In the genomic region with DNA sequence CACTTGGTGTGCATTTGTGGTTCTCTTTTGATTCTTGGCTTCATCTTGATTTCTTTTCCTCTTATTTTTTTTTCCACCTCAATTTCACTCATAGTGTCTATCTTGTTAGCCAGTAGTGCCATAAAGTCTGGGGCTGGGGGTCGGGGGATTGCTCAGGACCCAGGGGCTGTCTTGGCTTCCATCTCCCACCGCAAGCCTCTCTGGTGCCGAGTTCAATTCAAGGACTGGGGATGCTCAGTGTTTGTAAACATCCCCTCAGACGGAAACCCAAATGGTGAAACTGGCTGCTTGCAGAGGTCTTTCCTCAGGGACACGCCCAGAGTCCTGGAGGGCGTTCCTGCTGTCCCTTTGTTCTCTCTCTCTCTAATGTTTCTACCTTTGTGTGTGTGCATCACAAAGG, we compare ENCODE assay signal across 1 cellular context.
TF ChIP-seq lines count a peak whose summit lies in the region.

No MANE protein-coding gene starts in this region.

TF ChIP-seq in GM23338, 12 proteins besides CTCF, POLR2A, EP300 and RAD21 (continued from another document):
- TF ChIP-seq, protein P1, sequence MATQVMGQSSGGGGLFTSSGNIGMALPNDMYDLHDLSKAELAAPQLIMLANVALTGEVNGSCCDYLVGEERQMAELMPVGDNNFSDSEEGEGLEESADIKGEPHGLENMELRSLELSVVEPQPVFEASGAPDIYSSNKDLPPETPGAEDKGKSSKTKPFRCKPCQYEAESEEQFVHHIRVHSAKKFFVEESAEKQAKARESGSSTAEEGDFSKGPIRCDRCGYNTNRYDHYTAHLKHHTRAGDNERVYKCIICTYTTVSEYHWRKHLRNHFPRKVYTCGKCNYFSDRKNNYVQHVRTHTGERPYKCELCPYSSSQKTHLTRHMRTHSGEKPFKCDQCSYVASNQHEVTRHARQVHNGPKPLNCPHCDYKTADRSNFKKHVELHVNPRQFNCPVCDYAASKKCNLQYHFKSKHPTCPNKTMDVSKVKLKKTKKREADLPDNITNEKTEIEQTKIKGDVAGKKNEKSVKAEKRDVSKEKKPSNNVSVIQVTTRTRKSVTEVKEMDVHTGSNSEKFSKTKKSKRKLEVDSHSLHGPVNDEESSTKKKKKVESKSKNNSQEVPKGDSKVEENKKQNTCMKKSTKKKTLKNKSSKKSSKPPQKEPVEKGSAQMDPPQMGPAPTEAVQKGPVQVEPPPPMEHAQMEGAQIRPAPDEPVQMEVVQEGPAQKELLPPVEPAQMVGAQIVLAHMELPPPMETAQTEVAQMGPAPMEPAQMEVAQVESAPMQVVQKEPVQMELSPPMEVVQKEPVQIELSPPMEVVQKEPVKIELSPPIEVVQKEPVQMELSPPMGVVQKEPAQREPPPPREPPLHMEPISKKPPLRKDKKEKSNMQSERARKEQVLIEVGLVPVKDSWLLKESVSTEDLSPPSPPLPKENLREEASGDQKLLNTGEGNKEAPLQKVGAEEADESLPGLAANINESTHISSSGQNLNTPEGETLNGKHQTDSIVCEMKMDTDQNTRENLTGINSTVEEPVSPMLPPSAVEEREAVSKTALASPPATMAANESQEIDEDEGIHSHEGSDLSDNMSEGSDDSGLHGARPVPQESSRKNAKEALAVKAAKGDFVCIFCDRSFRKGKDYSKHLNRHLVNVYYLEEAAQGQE (IDR thresholded peaks at IDR 0.05; ENCODE audit: unreplicated experiment) = no peak
- TF ChIP-seq, protein P2, sequence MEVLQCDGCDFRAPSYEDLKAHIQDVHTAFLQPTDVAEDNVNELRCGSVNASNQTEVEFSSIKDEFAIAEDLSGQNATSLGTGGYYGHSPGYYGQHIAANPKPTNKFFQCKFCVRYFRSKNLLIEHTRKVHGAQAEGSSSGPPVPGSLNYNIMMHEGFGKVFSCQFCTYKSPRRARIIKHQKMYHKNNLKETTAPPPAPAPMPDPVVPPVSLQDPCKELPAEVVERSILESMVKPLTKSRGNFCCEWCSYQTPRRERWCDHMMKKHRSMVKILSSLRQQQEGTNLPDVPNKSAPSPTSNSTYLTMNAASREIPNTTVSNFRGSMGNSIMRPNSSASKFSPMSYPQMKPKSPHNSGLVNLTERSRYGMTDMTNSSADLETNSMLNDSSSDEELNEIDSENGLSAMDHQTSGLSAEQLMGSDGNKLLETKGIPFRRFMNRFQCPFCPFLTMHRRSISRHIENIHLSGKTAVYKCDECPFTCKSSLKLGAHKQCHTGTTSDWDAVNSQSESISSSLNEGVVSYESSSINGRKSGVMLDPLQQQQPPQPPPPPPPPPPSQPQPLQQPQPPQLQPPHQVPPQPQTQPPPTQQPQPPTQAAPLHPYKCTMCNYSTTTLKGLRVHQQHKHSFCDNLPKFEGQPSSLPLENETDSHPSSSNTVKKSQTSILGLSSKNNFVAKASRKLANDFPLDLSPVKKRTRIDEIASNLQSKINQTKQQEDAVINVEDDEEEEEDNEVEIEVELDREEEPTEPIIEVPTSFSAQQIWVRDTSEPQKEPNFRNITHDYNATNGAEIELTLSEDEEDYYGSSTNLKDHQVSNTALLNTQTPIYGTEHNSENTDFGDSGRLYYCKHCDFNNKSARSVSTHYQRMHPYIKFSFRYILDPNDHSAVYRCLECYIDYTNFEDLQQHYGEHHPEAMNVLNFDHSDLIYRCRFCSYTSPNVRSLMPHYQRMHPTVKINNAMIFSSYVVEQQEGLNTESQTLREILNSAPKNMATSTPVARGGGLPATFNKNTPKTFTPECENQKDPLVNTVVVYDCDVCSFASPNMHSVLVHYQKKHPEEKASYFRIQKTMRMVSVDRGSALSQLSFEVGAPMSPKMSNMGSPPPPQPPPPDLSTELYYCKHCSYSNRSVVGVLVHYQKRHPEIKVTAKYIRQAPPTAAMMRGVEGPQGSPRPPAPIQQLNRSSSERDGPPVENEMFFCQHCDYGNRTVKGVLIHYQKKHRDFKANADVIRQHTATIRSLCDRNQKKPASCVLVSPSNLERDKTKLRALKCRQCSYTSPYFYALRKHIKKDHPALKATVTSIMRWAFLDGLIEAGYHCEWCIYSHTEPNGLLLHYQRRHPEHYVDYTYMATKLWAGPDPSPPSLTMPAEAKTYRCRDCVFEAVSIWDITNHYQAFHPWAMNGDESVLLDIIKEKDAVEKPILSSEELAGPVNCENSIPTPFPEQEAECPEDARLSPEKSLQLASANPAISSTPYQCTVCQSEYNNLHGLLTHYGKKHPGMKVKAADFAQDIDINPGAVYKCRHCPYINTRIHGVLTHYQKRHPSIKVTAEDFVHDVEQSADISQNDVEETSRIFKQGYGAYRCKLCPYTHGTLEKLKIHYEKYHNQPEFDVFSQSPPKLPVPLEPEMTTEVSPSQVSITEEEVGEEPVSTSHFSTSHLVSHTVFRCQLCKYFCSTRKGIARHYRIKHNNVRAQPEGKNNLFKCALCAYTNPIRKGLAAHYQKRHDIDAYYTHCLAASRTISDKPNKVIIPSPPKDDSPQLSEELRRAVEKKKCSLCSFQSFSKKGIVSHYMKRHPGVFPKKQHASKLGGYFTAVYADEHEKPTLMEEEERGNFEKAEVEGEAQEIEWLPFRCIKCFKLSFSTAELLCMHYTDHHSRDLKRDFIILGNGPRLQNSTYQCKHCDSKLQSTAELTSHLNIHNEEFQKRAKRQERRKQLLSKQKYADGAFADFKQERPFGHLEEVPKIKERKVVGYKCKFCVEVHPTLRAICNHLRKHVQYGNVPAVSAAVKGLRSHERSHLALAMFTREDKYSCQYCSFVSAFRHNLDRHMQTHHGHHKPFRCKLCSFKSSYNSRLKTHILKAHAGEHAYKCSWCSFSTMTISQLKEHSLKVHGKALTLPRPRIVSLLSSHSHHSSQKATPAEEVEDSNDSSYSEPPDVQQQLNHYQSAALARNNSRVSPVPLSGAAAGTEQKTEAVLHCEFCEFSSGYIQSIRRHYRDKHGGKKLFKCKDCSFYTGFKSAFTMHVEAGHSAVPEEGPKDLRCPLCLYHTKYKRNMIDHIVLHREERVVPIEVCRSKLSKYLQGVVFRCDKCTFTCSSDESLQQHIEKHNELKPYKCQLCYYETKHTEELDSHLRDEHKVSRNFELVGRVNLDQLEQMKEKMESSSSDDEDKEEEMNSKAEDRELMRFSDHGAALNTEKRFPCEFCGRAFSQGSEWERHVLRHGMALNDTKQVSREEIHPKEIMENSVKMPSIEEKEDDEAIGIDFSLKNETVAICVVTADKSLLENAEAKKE (CRISPR knock-in tag; IDR thresholded peaks at IDR 0.05) = no peak
- TF ChIP-seq NANOG (IDR thresholded peaks at IDR 0.05; ENCODE audit: borderline replicate concordance) (no peak), ZNF331 (CRISPR knock-in tag; IDR thresholded peaks at IDR 0.05; ENCODE audit: low read depth) (no peak), EZH2phosphoT487 (IDR thresholded peaks at IDR 0.05; ENCODE audit: unreplicated experiment) (no peak), EZH2 (IDR thresholded peaks at IDR 0.05; ENCODE audit: low read depth, unreplicated experiment) (no peak), STAT1 (IDR thresholded peaks at IDR 0.05; ENCODE audit: unreplicated experiment) (no peak)
